ENCODE assay signal across 22 cellular contexts in genomic region chr2:208000701-208001395, GRCh38. TPM values are rescaled to one million over a fixed set of nuclear protein-coding genes. Genes with fewer than 3 reads are reported as not detected.
DNase-seq lines count a peak whose midpoint lies in the region; ATAC-seq, FAIRE-seq and TF ChIP-seq lines count a peak whose summit lies in the region.
"Had no signal": no experiment of that assay in that cellular context is flagged by ENCODE, and none has a peak within 500 bp of the region (broad histone marks: within the 10 kb centered on the region; RNA-seq: fewer than 3 reads in every experiment).

No MANE protein-coding gene starts in this region.

- H3K9me1 ChIP-seq in IMR-90 (ENCODE audit: insufficient read depth, low read length): no peaks in the 10 kb centered on the region

- no peak overlapping the region for H3K4ac ChIP-seq in IMR-90 (ENCODE audit: low read depth, low read length)

- no peak overlapping the region for H4K91ac ChIP-seq in IMR-90 (ENCODE audit: insufficient read depth, low read depth, low read length)

- CTCF ChIA-PET in IMR-90 (lab: Yijun Ruan, JAX): no interaction called here
- CTCF ChIA-PET in activated CD4-positive, alpha-beta memory T cell treated with anti-CD3 and anti-CD28 coated beads, Interleukin-2, amount 10 ng/mL, durations not matched to agents 7 days and 5 days (lab: Charles Lee): no interaction called here

- no peak overlapping the region for H3K18ac ChIP-seq in IMR-90 (ENCODE audit: low read depth, low read length)

- H4K20me1 ChIP-seq in IMR-90 (ENCODE audit: insufficient read depth, low read length): no peaks in the 10 kb centered on the region

- H3K23ac ChIP-seq in IMR-90 (ENCODE audit: low read depth, low read length): no peak overlapping the region

- peaks cover 3 to 13% of the 10 kb centered on the region in 2 experiments; a peak in 3 of 4 replicates for H3K79me1 ChIP-seq in IMR-90 (ENCODE audit: low read depth in 1 of 2, low read length in 2 of 2)

- H3K4me3 Mint-ChIP-seq in activated CD4-positive, alpha-beta memory T cell treated with anti-CD3 and anti-CD28 coated beads, Interleukin-2, amount 10 ng/mL, durations not matched to agents 7 days and 5 days: no peak overlapping the region
- H3K4me3 Mint-ChIP-seq: CD4-positive, alpha-beta T cell had no signal

- dilution Hi-C loops in IMR-90 (cut with HindIII; ENCODE audit: low sequenced_read_pairs, unreplicated experiment): no loop called here

- no peaks in the 10 kb centered on the region for H3K9me3 ChIP-seq in IMR-90 (ENCODE audit: control insufficient read depth, insufficient read depth, low read length)
- H3K9me3 ChIP-seq: Caco-2, SJSA1 had no signal

- H3K27me3 Mint-ChIP-seq in activated CD4-positive, alpha-beta memory T cell treated with anti-CD3 and anti-CD28 coated beads, Interleukin-2, amount 10 ng/mL, durations not matched to agents 7 days and 5 days: no peaks in the 10 kb centered on the region
- H3K27me3 Mint-ChIP-seq: CD4-positive, alpha-beta T cell had no signal

- peak overlapping the region; percentile 46 for H2AFZ ChIP-seq in IMR-90 (replicated peaks; ENCODE audit: low read length, poor library complexity)
- H2AFZ ChIP-seq: PC-9 had no signal

- no peak for TF ChIP-seq POLR2A in IMR-90 (IDR thresholded peaks at IDR 0.05; ENCODE audit: low read depth, low read length)

- WGBS in IMR-90 (ENCODE audit: extremely low coverage in 2 of 2, insufficient read length in 1 of 2), 2 experiments: 92% methylated on average over 4 of the region's 10 CpGs; no CpG with 5 or more reads in 1 of the 2 experiments

- H4K5ac ChIP-seq in IMR-90 (ENCODE audit: low read depth, low read length): no peak overlapping the region

- H3K27ac Mint-ChIP-seq in activated CD4-positive, alpha-beta memory T cell treated with anti-CD3 and anti-CD28 coated beads, Interleukin-2, amount 10 ng/mL, durations not matched to agents 7 days and 5 days: no peak overlapping the region
- H3K27ac Mint-ChIP-seq: CD4-positive, alpha-beta T cell had no signal

- no peak overlapping the region for H3K27ac ChIP-seq in IMR-90 (ENCODE audit: insufficient read depth, low read length)
- H3K27ac ChIP-seq: PC-9, SJSA1 had no signal

- TF ChIP-seq RAD21 in IMR-90 (IDR thresholded peaks at IDR 0.05; ENCODE audit: low read length): no peak

- peaks cover 5% of the 10 kb centered on the region for H3K4me1 Mint-ChIP-seq in activated CD4-positive, alpha-beta memory T cell treated with anti-CD3 and anti-CD28 coated beads, Interleukin-2, amount 10 ng/mL, durations not matched to agents 7 days and 5 days

- H2AK5ac ChIP-seq in IMR-90 (ENCODE audit: low read depth, low read length): no peak overlapping the region; the same call in 1 of the 2 replicates

- no peak overlapping the region for H3K4me3 ChIP-seq in IMR-90 (ENCODE audit: insufficient read depth, low read depth, low read length)
- H3K4me3 ChIP-seq in bronchial epithelial cell (ENCODE audit: low read depth, low read length): no peak overlapping the region
- H3K4me3 ChIP-seq in fibroblast of the aortic adventitia (ENCODE audit: low read depth, low read length): no peak overlapping the region
- H3K4me3 ChIP-seq: GM12878, PC-9, SJSA1 had no signal

- no peak overlapping the region for H4K8ac ChIP-seq in IMR-90 (ENCODE audit: low read depth in 2 of 2, low read length in 2 of 2)

- H2BK5ac ChIP-seq in IMR-90 (ENCODE audit: low read depth, low read length, poor library complexity, severe bottlenecking): no peak overlapping the region

- no peak for FAIRE-seq in bronchial epithelial cell (lab: Jason Lieb, UNC)
- FAIRE-seq: GM12878, GM19239, HepG2 had no signal

- H3K36me3 ChIP-seq in IMR-90 (ENCODE audit: control insufficient read depth, insufficient read depth, low read length) (peaks cover 3% of the 10 kb centered on the region; the same call in 1 of the 2 replicates), bronchial epithelial cell (ENCODE audit: control insufficient read depth, insufficient read depth, low read length) (no peaks in the 10 kb centered on the region)
- H3K36me3 ChIP-seq: SJSA1 had no signal

- DNase-seq in AG20443 (ENCODE audit: low spot score) (peak; percentile 22), IMR-90 (peak; percentile 72), bronchial epithelial cell (ENCODE audit: low read depth) (peak; percentile 85), fibroblast of the aortic adventitia (ENCODE audit: low read depth) (peak; percentile 53), Ammon's horn (ENCODE audit: low spot score) (no peak)
- DNase-seq in activated CD4-positive, alpha-beta memory T cell treated with anti-CD3 and anti-CD28 coated beads, Interleukin-2, amount 10 ng/mL, durations not matched to agents 7 days and 5 days: no peak
- DNase-seq: Caco-2; CD4-positive, alpha-beta T cell; DMS153; GOT3; KG1; NCI-H1417 treated with DMSO at 0.1 percent for 48 hours; NCI-H187 treated with DMSO at 0.1 percent for 48 hours; NCI-H226; NCI-H524 treated with DMSO at 0.1 percent for 48 hours; PC-9 had no signal

- H3K9me3 Mint-ChIP-seq in activated CD4-positive, alpha-beta memory T cell treated with anti-CD3 and anti-CD28 coated beads, Interleukin-2, amount 10 ng/mL, durations not matched to agents 7 days and 5 days: no peaks in the 10 kb centered on the region
- H3K9me3 Mint-ChIP-seq: CD4-positive, alpha-beta T cell had no signal

- POLR2A ChIA-PET in IMR-90 (lab: Charles Lee; ENCODE audit: unreplicated experiment): no interaction called here
- POLR2A ChIA-PET in activated CD4-positive, alpha-beta memory T cell treated with anti-CD3 and anti-CD28 coated beads, Interleukin-2, amount 10 ng/mL, durations not matched to agents 7 days and 5 days (lab: Charles Lee): no interaction called here

- no peak overlapping the region for H2AK9ac ChIP-seq in IMR-90 (replicated peaks; ENCODE audit: low read depth, low read length, poor library complexity)

- no peak overlapping the region for H3K9ac ChIP-seq in IMR-90 (ENCODE audit: low read depth, low read length)

- intact Hi-C loops in IMR-90 (cut with micrococcal nuclease): no loop called here

- 0 out of 2 replicates have a peak, but pooled peaks have one; percentile 24 for ATAC-seq in IMR-90 (ENCODE audit: low read depth)
- no peak for ATAC-seq in HG02884 (IDR thresholded peaks at IDR 0.05; ENCODE audit: unreplicated experiment)
- no peak for ATAC-seq in GM21526 (IDR thresholded peaks at IDR 0.05; ENCODE audit: low FRiP score, unreplicated experiment)
- ATAC-seq: GM12878, HepG2 had no signal

- H2BK120ac ChIP-seq in IMR-90 (ENCODE audit: low read depth, low read length): no peak overlapping the region

- no peak overlapping the region for H3K4me2 ChIP-seq in IMR-90 (ENCODE audit: low read depth, low read length)
- H3K4me2 ChIP-seq: PC-9 had no signal

- H3K14ac ChIP-seq in IMR-90 (replicated peaks; ENCODE audit: low read depth, low read length): no peak overlapping the region

- H3K27me3 ChIP-seq in IMR-90 (ENCODE audit: control insufficient read depth, insufficient read depth, low read length) (no peaks in the 10 kb centered on the region), bronchial epithelial cell (ENCODE audit: control insufficient read depth, insufficient read depth, low read length) (no peaks in the 10 kb centered on the region)
- H3K27me3 ChIP-seq: SJSA1 had no signal

- H2BK20ac ChIP-seq in IMR-90 (ENCODE audit: low read depth, low read length): no peak overlapping the region

- H2BK15ac ChIP-seq in IMR-90 (ENCODE audit: low read depth, low read length): no peak overlapping the region

- no peaks in the 10 kb centered on the region for H3K4me1 ChIP-seq in IMR-90 (ENCODE audit: control insufficient read depth, insufficient read depth, low read length)
- H3K4me1 ChIP-seq: Caco-2 had no signal

- H3K56ac ChIP-seq in IMR-90 (ENCODE audit: extremely low read depth, insufficient read depth, low read length): no peak overlapping the region

- no TSS peak for BruUV-seq in IMR-90 (replicated peaks; lab: Mats Ljungman, UMichigan)

- H3K36me3 Mint-ChIP-seq in activated CD4-positive, alpha-beta memory T cell treated with anti-CD3 and anti-CD28 coated beads, Interleukin-2, amount 10 ng/mL, durations not matched to agents 7 days and 5 days (ENCODE audit: low read depth): no peaks in the 10 kb centered on the region

- TF ChIP-seq CTCF in IMR-90 (conservative IDR thresholded peaks at IDR 0.05; ENCODE audit: low read depth, low read length): no peak
- TF ChIP-seq CTCF in bronchial epithelial cell (IDR thresholded peaks at IDR 0.05; ENCODE audit: insufficient read depth, low read length, severe bottlenecking): no peak
- no peak for TF ChIP-seq CTCF in fibroblast of the aortic adventitia (IDR thresholded peaks at IDR 0.05; ENCODE audit: insufficient read depth, low read length)

- in situ Hi-C loops in IMR-90 (cut with MboI; ENCODE audit: low sequenced_read_pairs): no loop called here

TF ChIP-seq in IMR-90, 13 proteins besides CTCF, POLR2A, EP300 and RAD21 (continues in another document):
- no peak for TF ChIP-seq CEBPB (IDR thresholded peaks at IDR 0.05; ENCODE audit: low read depth, low read length)
- TF ChIP-seq CHD1 (IDR thresholded peaks at IDR 0.05; ENCODE audit: low read depth, low read length): no peak
- no peak for TF ChIP-seq SMC3 (IDR thresholded peaks at IDR 0.05; ENCODE audit: low read depth, low read length)
- no peak for TF ChIP-seq ELK1 (IDR thresholded peaks at IDR 0.05; ENCODE audit: borderline replicate concordance, low read depth, low read length)
- no peak for TF ChIP-seq MAZ (IDR thresholded peaks at IDR 0.05; ENCODE audit: borderline replicate concordance, low read depth, low read length)
- no peak for TF ChIP-seq MXI1 (IDR thresholded peaks at IDR 0.05; ENCODE audit: borderline replicate concordance, low read depth, low read length)
- no peak for TF ChIP-seq BHLHE40 (IDR thresholded peaks at IDR 0.05; ENCODE audit: low read depth, low read length)

RNA-seq across cellular contexts. Expression of gene PLEKHM3, which starts 24.5 kb away (rescaled TPM):
- total RNA-seq in IMR-90 (2012; rRNA removed) (8.6 and 11.3 TPM in 2 replicates), bronchial epithelial cell (8.1 and 9.5 TPM in 2 replicates), fibroblast of the aortic adventitia (ENCODE audit: low replicate concordance) (5.0 and 15.1 TPM in 2 replicates)
- polyA plus RNA-seq in IMR-90 (2012; rRNA removed): 2.1 and 2.4 TPM in 2 replicates
- polyA plus RNA-seq in IMR-90 (2012; cell fraction: cytosol; rRNA removed): 1.2 and 1.5 TPM in 2 replicates
- polyA plus RNA-seq in IMR-90 (2012; cell fraction: nucleus; rRNA removed; ENCODE audit: low replicate concordance): 1.1 and 2.4 TPM in 2 replicates
- 1 to 10 TPM; 4.9 to 5.4 TPM for total RNA-seq in activated CD4-positive, alpha-beta memory T cell treated with anti-CD3 and anti-CD28 coated beads, Interleukin-2, amount 10 ng/mL, durations not matched to agents 7 days and 5 days

Comparison
In these comparisons a context has a peak if more than half of its experiments do, and no peak if none do; other contexts are left out.
1. DNase-seq: peak in AG20443 (single experiment), IMR-90 (single experiment), bronchial epithelial cell (single experiment) and fibroblast of the aortic adventitia (single experiment); none in activated CD4-positive, alpha-beta memory T cell treated with anti-CD3 and anti-CD28 coated beads, Interleukin-2, amount 10 ng/mL, durations not matched to agents 7 days and 5 days (single experiment) and Ammon's horn (single experiment).